ENCODE assay signal across 8 cellular contexts in genomic region chr12:110338754-110339153, GRCh38. TPM values are rescaled to one million over a fixed set of nuclear protein-coding genes. Genes with fewer than 3 reads are reported as not detected.
DNase-seq lines count a peak whose midpoint lies in the region; ATAC-seq and TF ChIP-seq lines count a peak whose summit lies in the region.

No MANE protein-coding gene starts in this region.

- no peak overlapping the region for H3K23ac ChIP-seq in mesenchymal stem cell (ENCODE audit: low read length in 2 of 2)

- H3K4me3 ChIP-seq in GM23248 (no peak overlapping the region), WERI-Rb-1 (ENCODE audit: low read depth, low read length) (no peak overlapping the region), mesenchymal stem cell (ENCODE audit: insufficient read depth in 1 of 2, low read depth in 1 of 2, low read length in 2 of 2) (no peak overlapping the region), tibial artery (no peak overlapping the region)

- no peak overlapping the region for H4K8ac ChIP-seq in mesenchymal stem cell (ENCODE audit: low read length)

- in situ Hi-C loops in GM23248 (cut with MboI), result no loop called here

- no peak overlapping the region for H2BK120ac ChIP-seq in mesenchymal stem cell (ENCODE audit: low read depth, low read length)

- no peak overlapping the region for H4K91ac ChIP-seq in mesenchymal stem cell (ENCODE audit: low read length)

- H3K4me2 ChIP-seq in GM23248 (ENCODE audit: unreplicated experiment), result no peak overlapping the region
- H3K4me2 ChIP-seq in mesenchymal stem cell (ENCODE audit: low read length, poor library complexity, severe bottlenecking), result no peak overlapping the region

- TF ChIP-seq CTCF in WERI-Rb-1 (IDR thresholded peaks at IDR 0.05; ENCODE audit: low read depth, low read length), result 0 out of 2 replicates have a peak, but pooled peaks have one; percentile 4
- TF ChIP-seq CTCF in tibial artery (IDR thresholded peaks at IDR 0.05), result no peak

- H3K18ac ChIP-seq in mesenchymal stem cell (ENCODE audit: low read depth in 1 of 2, low read length in 2 of 2), result no peak overlapping the region

- H3K27ac ChIP-seq in GM23248 (no peak overlapping the region), WERI-Rb-1 (no peak overlapping the region), mesenchymal stem cell (ENCODE audit: low read length, poor library complexity, severe bottlenecking) (no peak overlapping the region), tibial artery (no peak overlapping the region)

- no peak overlapping the region for H3K9ac ChIP-seq in GM23248
- H3K9ac ChIP-seq in mesenchymal stem cell (ENCODE audit: low read length), result no peak overlapping the region

- no peak overlapping the region for H3K4ac ChIP-seq in mesenchymal stem cell (ENCODE audit: low read depth in 1 of 2, low read length in 2 of 2)

- H3K9me3 ChIP-seq in GM23248 (ENCODE audit: low read depth), result no peaks in the 10 kb centered on the region
- no peaks in the 10 kb centered on the region for H3K9me3 ChIP-seq in WERI-Rb-1 (ENCODE audit: severe bottlenecking)
- no peaks in the 10 kb centered on the region for H3K9me3 ChIP-seq in mesenchymal stem cell (ENCODE audit: control insufficient read depth, low read length)
- H3K9me3 ChIP-seq in tibial artery, result no peaks in the 10 kb centered on the region

- H2AK5ac ChIP-seq in mesenchymal stem cell (ENCODE audit: low read length, severe bottlenecking), result no peak overlapping the region

- H3K79me2 ChIP-seq in GM23248 (ENCODE audit: insufficient read depth), result peaks cover 100% of the 10 kb centered on the region

- no peaks in the 10 kb centered on the region for H4K20me1 ChIP-seq in GM23248 (ENCODE audit: insufficient read depth)

- no peak overlapping the region for H2BK12ac ChIP-seq in mesenchymal stem cell (ENCODE audit: low read length in 2 of 2)

- intact Hi-C loops in tibial artery (cut with DNase I; ENCODE audit: low total_unique reads), result no loop called here

- H3K9me2 ChIP-seq in GM23248 (ENCODE audit: insufficient read depth), result no peaks in the 10 kb centered on the region

- H3F3A ChIP-seq in GM23248 (ENCODE audit: insufficient read depth), result peaks cover 71% of the 10 kb centered on the region

- H2BK15ac ChIP-seq in mesenchymal stem cell (ENCODE audit: low read depth, poor library complexity, severe bottlenecking), result no peak overlapping the region

- H3K27me3 ChIP-seq in GM23248 (replicated peaks; ENCODE audit: insufficient read depth) (no peaks in the 10 kb centered on the region), WERI-Rb-1 (ENCODE audit: insufficient read depth, low read depth, severe bottlenecking) (no peaks in the 10 kb centered on the region), mesenchymal stem cell (ENCODE audit: control insufficient read depth in 1 of 2, insufficient read depth in 1 of 2, low read length in 2 of 2) (no peaks in the 10 kb centered on the region), tibial artery (no peaks in the 10 kb centered on the region)

- H2AFZ ChIP-seq in GM23248 (no peak overlapping the region), mesenchymal stem cell (ENCODE audit: low read depth, low read length) (no peak overlapping the region)

- H3K4me1 ChIP-seq in GM23248 (ENCODE audit: insufficient read depth), result peaks cover 8% of the 10 kb centered on the region; the same call in 1 of the 2 replicates
- peaks cover 3% of the 10 kb centered on the region for H3K4me1 ChIP-seq in mesenchymal stem cell (ENCODE audit: control insufficient read depth, insufficient read depth, low read depth, low read length)
- no peaks in the 10 kb centered on the region for H3K4me1 ChIP-seq in tibial artery

- H3K36me3 ChIP-seq in GM23248 (ENCODE audit: low read depth), result peaks cover 87% of the 10 kb centered on the region
- H3K36me3 ChIP-seq in WERI-Rb-1, result peaks cover 100% of the 10 kb centered on the region
- peaks cover 69 to 100% of the 10 kb centered on the region in 2 experiments for H3K36me3 ChIP-seq in mesenchymal stem cell (ENCODE audit: control insufficient read depth in 1 of 2, insufficient read depth in 2 of 2, low read depth in 1 of 2, low read length in 2 of 2)
- H3K36me3 ChIP-seq in tibial artery, result peaks cover 98 to 100% (median 100%) of the 10 kb centered on the region in 3 donors

- DNase-seq in D341Med (ENCODE audit: low spot score), result peak; percentile 49
- peak; percentile 40 for DNase-seq in GM23248
- peak; percentile 27 for DNase-seq in WERI-Rb-1
- peak; percentile 23 for DNase-seq in mesenchymal stem cell
- no peak for DNase-seq in tibial artery
- DNase-seq in stimulated activated CD8-positive, alpha-beta memory T cell treated with anti-CD3 and anti-CD28 coated beads, Interleukin-4, amount 100 ng/mL, for 48 hours, result no peak

- ATAC-seq in HG03135 (IDR thresholded peaks at IDR 0.05; ENCODE audit: unreplicated experiment) (no peak), HG02852 (IDR thresholded peaks at IDR 0.05; ENCODE audit: unreplicated experiment) (no peak)

- no peak overlapping the region for H2BK5ac ChIP-seq in mesenchymal stem cell (ENCODE audit: low read depth, low read length, poor library complexity, severe bottlenecking)

- peaks cover 37% of the 10 kb centered on the region for H3K79me1 ChIP-seq in mesenchymal stem cell (replicated peaks; ENCODE audit: low read length, poor library complexity, severe bottlenecking)

- WGBS in GM23248 (ENCODE audit: low coverage in 1 of 2, low lambda C conversion rate in 2 of 2, missing lambda C conversion rate in 2 of 2), 2 experiments, result 72 to 84% methylated on average over 3 of the region's 3 CpGs
- 86% methylated on average over 2 of the region's 3 CpGs for WGBS in mesenchymal stem cell

- no peak overlapping the region for H3K14ac ChIP-seq in mesenchymal stem cell (ENCODE audit: low read length in 2 of 2)

RNA-seq across cellular contexts. Expression of gene ATP2A2, which starts 57.7 kb away (rescaled TPM):
- total RNA-seq in GM23248 (2014; rRNA removed; shearing (Covaris generic)), result 142 and 148 TPM in 2 replicates
- polyA plus RNA-seq in GM23248 (2016; fragmentation: Nextera tagmentation; extraction: Ambion mirVana), result 28.7 and 29.5 TPM in 2 replicates
- polyA plus RNA-seq in mesenchymal stem cell (2013, experiment 1 of 2), result 155 TPM
- 150 TPM for polyA plus RNA-seq in mesenchymal stem cell (2013, experiment 2 of 2)

Comparison
In these comparisons a context has a peak if more than half of its experiments do, and no peak if none do; other contexts are left out.
1. DNase-seq: peak in D341Med (single experiment), GM23248 (single experiment), WERI-Rb-1 (single experiment) and mesenchymal stem cell (single experiment); none in tibial artery (0 of 2) and stimulated activated CD8-positive, alpha-beta memory T cell treated with anti-CD3 and anti-CD28 coated beads, Interleukin-4, amount 100 ng/mL, for 48 hours (single experiment).